ENCODE assay signal across 20 cellular contexts in genomic region chr1:29326123-29326522, GRCh38.
DNase-seq lines count a peak whose midpoint lies in the region; ATAC-seq and TF ChIP-seq lines count a peak whose summit lies in the region.
"Had no signal": no experiment of that assay in that cellular context is flagged by ENCODE, and none has a peak within 500 bp of the region (broad histone marks: within the 10 kb centered on the region; RNA-seq: fewer than 3 reads in every experiment).

No MANE protein-coding gene starts in this region.

- POLR2A ChIA-PET in Caco-2 (lab: Charles Lee) (no interaction called here), HEK293 (lab: Yijun Ruan, JAX) (no interaction called here)

- H3K4me3 Mint-ChIP-seq in Caco-2 (ENCODE audit: unreplicated experiment) = no peak overlapping the region
- H3K4me3 Mint-ChIP-seq in activated T-cell treated with anti-CD3 and anti-CD28 coated beads, Interleukin-2, amount 50 U/mL, for 72 hours = no peak overlapping the region
- H3K4me3 Mint-ChIP-seq: B cell; CD4-positive, CD25-positive, alpha-beta regulatory T cell; CD8-positive, alpha-beta T cell had no signal

- H3K4me3 ChIP-seq in Caco-2 (ENCODE audit: low read depth, low read length) (no peak overlapping the region), HEK293 (ENCODE audit: low read depth, low read length) (no peak overlapping the region), sigmoid colon (no peak overlapping the region)
- H3K4me3 ChIP-seq: BLaER1, GM23248 had no signal

- no peak for TF ChIP-seq POLR2A in sigmoid colon (IDR thresholded peaks at IDR 0.05)

- intact Hi-C loops in Caco-2 (cut with micrococcal nuclease; ENCODE audit: unreplicated experiment) = no loop called here
- intact Hi-C loops in sigmoid colon (cut with DNase I) = no loop called here

- no peak overlapping the region for H3K27ac Mint-ChIP-seq in Caco-2 (ENCODE audit: unreplicated experiment)
- no peak overlapping the region for H3K27ac Mint-ChIP-seq in activated T-cell treated with anti-CD3 and anti-CD28 coated beads, Interleukin-2, amount 50 U/mL, for 72 hours
- H3K27ac Mint-ChIP-seq: B cell; CD4-positive, CD25-positive, alpha-beta regulatory T cell; CD8-positive, alpha-beta T cell had no signal

- no peak for TF ChIP-seq CTCF in Caco-2 (IDR thresholded peaks at IDR 0.05; ENCODE audit: insufficient read depth in 1 of 2, low read depth in 1 of 2, low read length in 1 of 2, severe bottlenecking in 1 of 2, unreplicated experiment in 1 of 2)
- TF ChIP-seq CTCF in HEK293 (tag by site-specific recombination; IDR thresholded peaks at IDR 0.05) = no peak
- no peak for TF ChIP-seq CTCF in sigmoid colon (IDR thresholded peaks at IDR 0.05)

- no peaks in the 10 kb centered on the region for H3K9me3 ChIP-seq in Caco-2
- H3K9me3 ChIP-seq in HEK293 (ENCODE audit: control insufficient read depth, insufficient read depth, low read depth, low read length) = no peaks in the 10 kb centered on the region
- no peaks in the 10 kb centered on the region for H3K9me3 ChIP-seq in sigmoid colon
- H3K9me3 ChIP-seq: BLaER1 had no signal

- TF ChIP-seq EP300 in sigmoid colon (IDR thresholded peaks at IDR 0.05) = no peak

- H3K9me3 Mint-ChIP-seq in Caco-2 (ENCODE audit: unreplicated experiment) = no peaks in the 10 kb centered on the region
- no peaks in the 10 kb centered on the region for H3K9me3 Mint-ChIP-seq in activated T-cell treated with anti-CD3 and anti-CD28 coated beads, Interleukin-2, amount 50 U/mL, for 72 hours
- H3K9me3 Mint-ChIP-seq: CD4-positive, CD25-positive, alpha-beta regulatory T cell; CD8-positive, alpha-beta T cell had no signal

- no peaks in the 10 kb centered on the region for H3K4me1 Mint-ChIP-seq in Caco-2 (ENCODE audit: low read depth, unreplicated experiment)
- no peaks in the 10 kb centered on the region for H3K4me1 Mint-ChIP-seq in activated T-cell treated with anti-CD3 and anti-CD28 coated beads, Interleukin-2, amount 50 U/mL, for 72 hours (ENCODE audit: low read depth)
- H3K4me1 Mint-ChIP-seq: B cell; CD4-positive, CD25-positive, alpha-beta regulatory T cell had no signal

- peaks cover 13% of the 10 kb centered on the region for H3K36me3 Mint-ChIP-seq in Caco-2 (ENCODE audit: insufficient read depth, unreplicated experiment)
- H3K36me3 Mint-ChIP-seq in activated T-cell treated with anti-CD3 and anti-CD28 coated beads, Interleukin-2, amount 50 U/mL, for 72 hours (ENCODE audit: insufficient read depth in 2 of 2) = no peaks in the 10 kb centered on the region
- H3K36me3 Mint-ChIP-seq: CD4-positive, CD25-positive, alpha-beta regulatory T cell; CD8-positive, alpha-beta T cell had no signal

- H3K4me1 ChIP-seq in Caco-2 = no peaks in the 10 kb centered on the region
- no peaks in the 10 kb centered on the region for H3K4me1 ChIP-seq in HEK293 (ENCODE audit: control insufficient read depth, insufficient read depth, low read length)
- H3K4me1 ChIP-seq in sigmoid colon = no peaks in the 10 kb centered on the region

- WGBS in sigmoid colon, 2 donors = 92 to 93% methylated on average over 2 of the region's 2 CpGs

- no peaks in the 10 kb centered on the region for H3K36me3 ChIP-seq in Caco-2 (ENCODE audit: control insufficient read depth, insufficient read depth, low read length)
- H3K36me3 ChIP-seq in HEK293 (ENCODE audit: control insufficient read depth in 2 of 2, insufficient read depth in 1 of 2, low read length in 2 of 2) = peaks cover 0 to 51% of the 10 kb centered on the region in 2 experiments; a peak in 1 of 3 replicates
- peaks cover 0 to 12% (median 0%) of the 10 kb centered on the region in 4 donors for H3K36me3 ChIP-seq in sigmoid colon
- H3K36me3 ChIP-seq: BLaER1 had no signal

- ATAC-seq in HG02610 (IDR thresholded peaks at IDR 0.05; ENCODE audit: unreplicated experiment) = no peak
- no peak for ATAC-seq in activated T-cell treated with anti-CD3 and anti-CD28 coated beads, Interleukin-2, amount 50 U/mL, for 72 hours (replicated peaks in 1 of 2)
- ATAC-seq: CD8-positive, alpha-beta T cell had no signal

- CTCF ChIA-PET in Caco-2 (lab: Charles Lee) = no interaction called here
- CTCF ChIA-PET in HEK293 (lab: Yijun Ruan, JAX) = interaction anchor here (0.6 kb wide), 1 partner anchor 17 kb away, joined by 4 read pairs; no protein-coding TSS in a partner anchor

- TSS peak; percentile 24 for BruUV-seq in Caco-2 (replicated peaks; lab: Mats Ljungman, UMichigan)

- H3K27me3 Mint-ChIP-seq in Caco-2 (ENCODE audit: insufficient read depth, unreplicated experiment) = no peaks in the 10 kb centered on the region
- H3K27me3 Mint-ChIP-seq in activated T-cell treated with anti-CD3 and anti-CD28 coated beads, Interleukin-2, amount 50 U/mL, for 72 hours (ENCODE audit: low read depth) = no peaks in the 10 kb centered on the region

- DNase-seq in Caco-2 (no peak), islet precursor cell (peak; percentile 32), sigmoid colon (peak; percentile 40), NCI-H2227 treated with DMSO at 0.1 percent for 48 hours (lab: John Stamatoyannopoulos, UW) (no peak), GM19240 (ENCODE audit: insufficient read length, low spot score) (no peak)
- no peak for DNase-seq in activated T-cell treated with anti-CD3 and anti-CD28 coated beads, Interleukin-2, amount 50 U/mL, for 72 hours
- DNase-seq: CD4-positive, CD25-positive, alpha-beta regulatory T cell; CD8-positive, alpha-beta T cell; DMS 273 treated with DMSO at 0.1 percent for 48 hours; DMS79; EL; GDM1; GM23248; HCEC 1CT had no signal

- no peak overlapping the region for H3K27ac ChIP-seq in HEK293 (ENCODE audit: extremely low read depth, low read depth, low read length)
- H3K27ac ChIP-seq in sigmoid colon = no peak overlapping the region
- H3K27ac ChIP-seq: 22Rv1, BLaER1, C4-2B, GM23248 had no signal

- H3K27me3 ChIP-seq in Caco-2 (replicated peaks; ENCODE audit: control insufficient read depth, insufficient read depth, low read length) (no peaks in the 10 kb centered on the region), sigmoid colon (no peaks in the 10 kb centered on the region)
- H3K27me3 ChIP-seq: BLaER1 had no signal

TF ChIP-seq in HEK293, 187 proteins besides CTCF, POLR2A, EP300 and RAD21:
- TF ChIP-seq GLIS2 (tag by site-specific recombination; IDR thresholded peaks at IDR 0.05) (peak; percentile 34; the same call in 1 of the 2 replicates), ZNF747 (tag by site-specific recombination; IDR thresholded peaks at IDR 0.05) (no peak), ZNF621 (tag by site-specific recombination; IDR thresholded peaks at IDR 0.05) (no peak), ZIC2 (tag by site-specific recombination; IDR thresholded peaks at IDR 0.05) (peak; percentile 87), ZXDB (tag by site-specific recombination; IDR thresholded peaks at IDR 0.05) (no peak), GLIS1 (tag by site-specific recombination; IDR thresholded peaks at IDR 0.05) (peak; percentile 57), ZNF571 (tag by site-specific recombination; IDR thresholded peaks at IDR 0.05) (no peak)

Comparison
In these comparisons a context has a peak if more than half of its experiments do, and no peak if none do; other contexts are left out.
1. DNase-seq: peak in islet precursor cell (single experiment) and sigmoid colon (single experiment); none in Caco-2 (0 of 2), NCI-H2227 treated with DMSO at 0.1 percent for 48 hours (single experiment), GM19240 (single experiment) and activated T-cell treated with anti-CD3 and anti-CD28 coated beads, Interleukin-2, amount 50 U/mL, for 72 hours (0 of 2).